Comparison of ENCODE assay signal across 8 cellular contexts in genomic region chr2:201127128-201127521, GRCh38. TPM values are rescaled to one million over a fixed set of nuclear protein-coding genes. Genes with fewer than 3 reads are reported as not detected.
DNase-seq lines count a peak whose midpoint lies in the region; ATAC-seq, FAIRE-seq and TF ChIP-seq lines count a peak whose summit lies in the region.

No MANE protein-coding gene starts in this region.

- H3K9me3 Mint-ChIP-seq in activated CD8-positive, alpha-beta memory T cell treated with anti-CD3 and anti-CD28 coated beads, Interleukin-2, amount 10 ng/mL, durations not matched to agents 7 days and 5 days (ENCODE audit: low read depth), result no peaks in the 10 kb centered on the region

- TF ChIP-seq POLR2A in right lobe of liver (IDR thresholded peaks at IDR 0.05) (no peak), GM12891 (IDR thresholded peaks at IDR 0.05; ENCODE audit: low read depth, low read length) (no peak)

- H3K36me3 ChIP-seq in right lobe of liver, result peaks cover 0 to 2% (median 0%) of the 10 kb centered on the region in 4 donors
- no peaks in the 10 kb centered on the region for H3K36me3 ChIP-seq in thoracic aorta

- H3K27me3 Mint-ChIP-seq in activated CD8-positive, alpha-beta memory T cell treated with anti-CD3 and anti-CD28 coated beads, Interleukin-2, amount 10 ng/mL, durations not matched to agents 7 days and 5 days, result no peaks in the 10 kb centered on the region

- peaks cover 64% of the 10 kb centered on the region for H3K36me3 Mint-ChIP-seq in activated CD8-positive, alpha-beta memory T cell treated with anti-CD3 and anti-CD28 coated beads, Interleukin-2, amount 10 ng/mL, durations not matched to agents 7 days and 5 days

- no peak for FAIRE-seq in GM12891 (lab: Jason Lieb, UNC)

- TF ChIP-seq CTCF in right lobe of liver (IDR thresholded peaks at IDR 0.05) (no peak), thoracic aorta (IDR thresholded peaks at IDR 0.05) (no peak)

- DNase-seq in activated CD8-positive, alpha-beta memory T cell treated with anti-CD3 and anti-CD28 coated beads, Interleukin-2, amount 10 ng/mL, durations not matched to agents 7 days and 5 days, result peak; percentile 48
- DNase-seq in activated CD8-positive, alpha-beta memory T cell treated with anti-CD3 and anti-CD28 coated beads, Interleukin-2, amount 50 U/mL, for 48 hours, result no peak
- DNase-seq in right lobe of liver, result no peak
- DNase-seq in thoracic aorta (ENCODE audit: low spot score), result no peak
- no peak for DNase-seq in D341Med (ENCODE audit: low spot score)
- DNase-seq in GM12891 (ENCODE audit: insufficient read length, low spot score), result no peak
- DNase-seq in NCI-H1417 treated with DMSO at 0.1 percent for 48 hours (lab: John Stamatoyannopoulos, UW), result no peak

- peak overlapping the region; percentile 95 for H3K4me3 Mint-ChIP-seq in activated CD8-positive, alpha-beta memory T cell treated with anti-CD3 and anti-CD28 coated beads, Interleukin-2, amount 10 ng/mL, durations not matched to agents 7 days and 5 days

- no peak for ATAC-seq in activated CD8-positive, alpha-beta memory T cell treated with anti-CD3 and anti-CD28 coated beads, Interleukin-2, amount 10 ng/mL, durations not matched to agents 7 days and 5 days
- no peak for ATAC-seq in right lobe of liver
- ATAC-seq in thoracic aorta (ENCODE audit: insufficient number of reproducible peaks, low FRiP score, low read depth), result no peak

- H3K27me3 ChIP-seq in right lobe of liver (no peaks in the 10 kb centered on the region), thoracic aorta (replicated peaks; ENCODE audit: insufficient read depth) (no peaks in the 10 kb centered on the region)

- H3K27ac ChIP-seq in angular gyrus (ENCODE audit: low read depth, low read length) (peak overlapping the region; percentile 61), right lobe of liver (peak overlapping the region; percentile 69 to 87 (median 70)), thoracic aorta (peak overlapping the region; percentile 64 to 83)

- 70% methylated on average over 2 of the region's 2 CpGs for WGBS in right lobe of liver (ENCODE audit: insufficient coverage, low coverage, low lambda C conversion rate, missing lambda C conversion rate)

- CTCF ChIA-PET in activated CD8-positive, alpha-beta memory T cell treated with anti-CD3 and anti-CD28 coated beads, Interleukin-2, amount 10 ng/mL, durations not matched to agents 7 days and 5 days (lab: Charles Lee), result interaction anchor here (0.8 to 1.9 kb wide), 4 partner anchors 24 to 133 kb away, joined by 3 to 5 read pairs (median 4); no protein-coding TSS in a partner anchor

- intact Hi-C loops in right lobe of liver (cut with DNase I), result no loop called here

- H3K27ac Mint-ChIP-seq in activated CD8-positive, alpha-beta memory T cell treated with anti-CD3 and anti-CD28 coated beads, Interleukin-2, amount 10 ng/mL, durations not matched to agents 7 days and 5 days, result peak overlapping the region; percentile 90

- peaks cover 0 to 78% (median 44%) of the 10 kb centered on the region in 4 donors for H3K4me1 ChIP-seq in right lobe of liver
- peaks cover 89 to 93% of the 10 kb centered on the region in 2 donors for H3K4me1 ChIP-seq in thoracic aorta (ENCODE audit: control insufficient read depth in 1 of 2, low read depth in 2 of 2)

- peaks cover 85% of the 10 kb centered on the region for H3K4me1 Mint-ChIP-seq in activated CD8-positive, alpha-beta memory T cell treated with anti-CD3 and anti-CD28 coated beads, Interleukin-2, amount 10 ng/mL, durations not matched to agents 7 days and 5 days

- no peaks in the 10 kb centered on the region for H3K9me3 ChIP-seq in right lobe of liver
- no peaks in the 10 kb centered on the region for H3K9me3 ChIP-seq in thoracic aorta

- no peak overlapping the region for H3K4me3 ChIP-seq in right lobe of liver
- H3K4me3 ChIP-seq in thoracic aorta, result peak overlapping the region; percentile 60

TF ChIP-seq in GM12891, 5 proteins besides CTCF, POLR2A, EP300 and RAD21:
- TF ChIP-seq SPI1 (IDR thresholded peaks at IDR 0.05; ENCODE audit: low read depth, low read length), result no peak
- no peak for TF ChIP-seq TAF1 (IDR thresholded peaks at IDR 0.05; ENCODE audit: low read depth, low read length)
- no peak for TF ChIP-seq POLR2AphosphoS5 (IDR thresholded peaks at IDR 0.05; ENCODE audit: low read depth, low read length)
- no peak for TF ChIP-seq PAX5 (IDR thresholded peaks at IDR 0.05; ENCODE audit: insufficient read depth, low read length, severe bottlenecking)
- TF ChIP-seq POU2F2 (IDR thresholded peaks at IDR 0.05; ENCODE audit: low read depth, low read length), result no peak

RNA-seq across cellular contexts. Expression of gene CFLAR, which starts 11.2 kb away (rescaled TPM):
- 100 to 1,000 TPM; 193 to 242 TPM for total RNA-seq in activated CD8-positive, alpha-beta memory T cell treated with anti-CD3 and anti-CD28 coated beads, Interleukin-2, amount 10 ng/mL, durations not matched to agents 7 days and 5 days
- total RNA-seq in right lobe of liver, result 10 to 100 TPM; 50.2 to 85.4 (median 66.3) TPM
- total RNA-seq in thoracic aorta, result 100 to 1,000 TPM; 165 to 315 TPM
- polyA plus RNA-seq in GM12891 (2012; ENCODE audit: low read depth, missing spikeins), result 139 TPM

RNA-seq across cellular contexts. Expression of gene NDUFB3, which starts 55.3 kb away (rescaled TPM):
- 100 to 1,000 TPM; 116 to 141 TPM for total RNA-seq in activated CD8-positive, alpha-beta memory T cell treated with anti-CD3 and anti-CD28 coated beads, Interleukin-2, amount 10 ng/mL, durations not matched to agents 7 days and 5 days
- total RNA-seq in right lobe of liver (10 to 100 TPM; 44.5 to 63.9 (median 48.7) TPM), thoracic aorta (10 to 100 TPM; 28.1 to 32.1 TPM)
- 149 TPM for polyA plus RNA-seq in GM12891 (2012; ENCODE audit: low read depth, missing spikeins)

RNA-seq across cellular contexts. Expression of gene HYCC2, which starts 55.7 kb away (rescaled TPM):
- total RNA-seq in activated CD8-positive, alpha-beta memory T cell treated with anti-CD3 and anti-CD28 coated beads, Interleukin-2, amount 10 ng/mL, durations not matched to agents 7 days and 5 days, result 10 to 100 TPM; 33.4 to 37.2 TPM
- total RNA-seq in right lobe of liver (10 to 100 TPM in 3 of 6 experiments, 1 to 10 TPM in 3; 5.5 to 14.0 (median 10.3) TPM), thoracic aorta (10 to 100 TPM; 15.3 to 25.0 TPM)
- 3.0 TPM for polyA plus RNA-seq in GM12891 (2012; ENCODE audit: low read depth, missing spikeins)

RNA-seq across cellular contexts. Expression of gene CASP10, which starts 55.8 kb away (rescaled TPM):
- total RNA-seq in activated CD8-positive, alpha-beta memory T cell treated with anti-CD3 and anti-CD28 coated beads, Interleukin-2, amount 10 ng/mL, durations not matched to agents 7 days and 5 days, result 10 to 100 TPM; 26.6 to 37.4 TPM
- total RNA-seq in right lobe of liver (1 to 10 TPM; 4.2 to 9.4 (median 8.4) TPM), thoracic aorta (10 to 100 TPM; 10.3 to 12.3 TPM)
- 3.9 TPM for polyA plus RNA-seq in GM12891 (2012; ENCODE audit: low read depth, missing spikeins)
